Comparison of ENCODE assay signal across 29 cellular contexts in the genomic region with DNA sequence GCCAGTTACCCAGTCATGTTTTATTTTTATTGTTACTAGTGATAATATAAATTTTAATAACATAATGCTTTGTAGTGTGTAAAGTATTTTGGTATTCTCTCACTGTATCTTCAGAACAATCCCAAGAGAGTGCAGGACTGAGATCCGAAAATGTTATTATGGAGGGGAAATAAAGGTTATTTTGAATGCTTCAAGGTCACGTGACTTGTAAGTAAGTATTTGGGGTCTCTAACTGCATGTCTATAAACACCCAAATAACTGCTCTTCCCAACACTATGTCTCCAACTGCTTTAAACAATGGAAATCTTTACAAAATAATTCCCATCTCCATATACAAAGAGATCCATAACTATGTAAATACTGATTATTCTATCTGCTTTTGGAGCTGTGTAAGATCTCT.
"Had no signal": no experiment of that assay in that cellular context is flagged by ENCODE, and none has a peak within 500 bp of the region (broad histone marks: within the 10 kb centered on the region; RNA-seq: fewer than 3 reads in every experiment).

No MANE protein-coding gene starts in this region.

- H3K36me3 Mint-ChIP-seq: stimulated activated effector memory CD8-positive, alpha-beta T cell treated with anti-CD3 and anti-CD28 coated beads, Interleukin-12 subunit alpha, Interleukin-12 subunit beta, amount 100 ng/mL, for 72 hours; stimulated activated memory B cell treated with anti-CD40 and anti-IgM and Interleukin-4, amounts not matched to agents 10 μg/mL and 1 μg/mL and 100 μg/mL, for 72 hours; stimulated activated naive B cell treated with anti-CD40 and anti-IgM and Interleukin-4, amounts not matched to agents 10 μg/mL and 1 μg/mL and 100 μg/mL, for 72 hours; type B pancreatic cell had no signal

- H3K9me3 ChIP-seq: stomach, suprapubic skin, testis, thoracic aorta, thyroid gland, tibial artery, tibial nerve, transverse colon, upper lobe of left lung, upper lobe of right lung, uterus, vagina had no signal

- H3K36me3 ChIP-seq: stomach, suprapubic skin, thoracic aorta, thyroid gland, tibial artery, tibial nerve, transverse colon, upper lobe of left lung, upper lobe of right lung, uterus, vagina had no signal

- H3K9me3 Mint-ChIP-seq: stimulated activated effector memory CD8-positive, alpha-beta T cell treated with anti-CD3 and anti-CD28 coated beads, Interleukin-12 subunit alpha, Interleukin-12 subunit beta, amount 100 ng/mL, for 72 hours; stimulated activated memory B cell treated with anti-CD40 and anti-IgM and Interleukin-4, amounts not matched to agents 10 μg/mL and 1 μg/mL and 100 μg/mL, for 72 hours; stimulated activated naive B cell treated with anti-CD40 and anti-IgM and Interleukin-4, amounts not matched to agents 10 μg/mL and 1 μg/mL and 100 μg/mL, for 72 hours; stimulated activated naive CD8-positive, alpha-beta T cell treated with anti-CD3 and anti-CD28 coated beads, Interleukin-15, amount 100 ng/mL, for 72 hours; stimulated activated naive CD8-positive, alpha-beta T cell treated with anti-CD3 and anti-CD28 coated beads, Interleukin-15, Interleukin-2, amounts not matched to agents 100 ng/mL and 50 ng/mL, for 24 hours; type B pancreatic cell had no signal

- DNase-seq: stimulated activated CD4-positive, alpha-beta T cell treated with anti-CD3 and anti-CD28 coated beads, Interleukin-2, amount 100 ng/mL, for 48 hours; stimulated activated CD4-positive, alpha-beta T cell treated with anti-CD3 and anti-CD28 coated beads, Interleukin-4, amount 100 ng/mL, for 1 hour; stimulated activated CD4-positive, alpha-beta T cell treated with anti-CD3 and anti-CD28 coated beads, Interleukin-4, amount 100 ng/mL, for 24 hours; stimulated activated CD4-positive, alpha-beta T cell treated with anti-CD3 and anti-CD28 coated beads, Interleukin-4, amount 100 ng/mL, for 4 hours; stimulated activated CD8-positive, alpha-beta memory T cell treated with anti-CD3 and anti-CD28 coated beads, Interleukin-4, amount 100 ng/mL, for 48 hours; stimulated activated naive B cell treated with anti-CD40 and anti-IgM and Interleukin-4, amounts not matched to agents 10 μg/mL and 1 μg/mL and 100 μg/mL, for 72 hours; stimulated activated naive CD4-positive, alpha-beta T cell; stimulated activated naive CD4-positive, alpha-beta T cell treated with Interleukin-2 at 50 U/mL for 16 hours; stimulated activated naive CD8-positive, alpha-beta T cell treated with anti-CD3 and anti-CD28 coated beads, Interleukin-15, amount 100 ng/mL, for 72 hours; stimulated activated naive CD8-positive, alpha-beta T cell treated with anti-CD3 and anti-CD28 coated beads, Interleukin-15, Interleukin-2, amounts not matched to agents 100 U/mL and 50 U/mL, for 24 hours; stomach; substantia nigra; testis; thyroid gland; tibial artery; transverse colon; trophoblast cell; upper lobe of left lung; upper lobe of right lung; uterus had no signal

- ATAC-seq: stimulated activated effector memory CD8-positive, alpha-beta T cell treated with anti-CD3 and anti-CD28 coated beads, Interleukin-12 subunit alpha, Interleukin-12 subunit beta, amount 100 ng/mL, for 72 hours; stimulated activated memory B cell treated with anti-CD40 and anti-IgM and Interleukin-4, amounts not matched to agents 10 μg/mL and 1 μg/mL and 100 μg/mL, for 72 hours; stimulated activated naive B cell treated with anti-CD40 and anti-IgM and Interleukin-4, amounts not matched to agents 10 μg/mL and 1 μg/mL and 100 μg/mL, for 72 hours; stimulated activated naive CD8-positive, alpha-beta T cell treated with anti-CD3 and anti-CD28 coated beads, Interleukin-15, amount 100 ng/mL, for 72 hours; stimulated activated naive CD8-positive, alpha-beta T cell treated with anti-CD3 and anti-CD28 coated beads, Interleukin-15, Interleukin-2, amounts not matched to agents 100 U/mL and 50 U/mL, for 24 hours; upper lobe of right lung had no signal

- H3K4me3 ChIP-seq: stomach, suprapubic skin, testis, thoracic aorta, thyroid gland, tibial artery, tibial nerve, transverse colon, upper lobe of left lung, upper lobe of right lung, uterus, vagina had no signal

- H3K4me1 ChIP-seq: testis, tibial artery, transverse colon, upper lobe of left lung, vagina had no signal

- H3K27me3 Mint-ChIP-seq: stimulated activated memory B cell treated with anti-CD40 and anti-IgM and Interleukin-4, amounts not matched to agents 10 μg/mL and 1 μg/mL and 100 μg/mL, for 72 hours; stimulated activated naive B cell treated with anti-CD40 and anti-IgM and Interleukin-4, amounts not matched to agents 10 μg/mL and 1 μg/mL and 100 μg/mL, for 72 hours; stimulated activated naive CD8-positive, alpha-beta T cell treated with anti-CD3 and anti-CD28 coated beads, Interleukin-15, amount 100 ng/mL, for 72 hours; stimulated activated naive CD8-positive, alpha-beta T cell treated with anti-CD3 and anti-CD28 coated beads, Interleukin-15, Interleukin-2, amounts not matched to agents 100 ng/mL and 50 ng/mL, for 24 hours; type B pancreatic cell had no signal

- FAIRE-seq: urothelium cell line had no signal

- H3K27ac Mint-ChIP-seq: stimulated activated effector memory CD8-positive, alpha-beta T cell treated with anti-CD3 and anti-CD28 coated beads, Interleukin-12 subunit alpha, Interleukin-12 subunit beta, amount 100 ng/mL, for 72 hours; stimulated activated memory B cell treated with anti-CD40 and anti-IgM and Interleukin-4, amounts not matched to agents 10 μg/mL and 1 μg/mL and 100 μg/mL, for 72 hours; stimulated activated naive B cell treated with anti-CD40 and anti-IgM and Interleukin-4, amounts not matched to agents 10 μg/mL and 1 μg/mL and 100 μg/mL, for 72 hours; stimulated activated naive CD8-positive, alpha-beta T cell treated with anti-CD3 and anti-CD28 coated beads, Interleukin-15, amount 100 ng/mL, for 72 hours; stimulated activated naive CD8-positive, alpha-beta T cell treated with anti-CD3 and anti-CD28 coated beads, Interleukin-15, Interleukin-2, amounts not matched to agents 100 ng/mL and 50 ng/mL, for 24 hours; type B pancreatic cell had no signal

- H3K4me1 Mint-ChIP-seq: stimulated activated effector memory CD8-positive, alpha-beta T cell treated with anti-CD3 and anti-CD28 coated beads, Interleukin-12 subunit alpha, Interleukin-12 subunit beta, amount 100 ng/mL, for 72 hours; stimulated activated memory B cell treated with anti-CD40 and anti-IgM and Interleukin-4, amounts not matched to agents 10 μg/mL and 1 μg/mL and 100 μg/mL, for 72 hours; stimulated activated naive B cell treated with anti-CD40 and anti-IgM and Interleukin-4, amounts not matched to agents 10 μg/mL and 1 μg/mL and 100 μg/mL, for 72 hours; stimulated activated naive CD8-positive, alpha-beta T cell treated with anti-CD3 and anti-CD28 coated beads, Interleukin-15, amount 100 ng/mL, for 72 hours had no signal

- H3K27ac ChIP-seq: stomach, suprapubic skin, testis, thoracic aorta, thyroid gland, tibial artery, tibial nerve, transverse colon, upper lobe of left lung, upper lobe of right lung, uterus, vagina had no signal

- H3K27me3 ChIP-seq: stomach, suprapubic skin, testis, thyroid gland, tibial artery, tibial nerve, transverse colon, upper lobe of left lung, upper lobe of right lung, uterus, vagina had no signal

- H3K4me3 Mint-ChIP-seq: stimulated activated effector memory CD8-positive, alpha-beta T cell treated with anti-CD3 and anti-CD28 coated beads, Interleukin-12 subunit alpha, Interleukin-12 subunit beta, amount 100 ng/mL, for 72 hours; stimulated activated memory B cell treated with anti-CD40 and anti-IgM and Interleukin-4, amounts not matched to agents 10 μg/mL and 1 μg/mL and 100 μg/mL, for 72 hours; stimulated activated naive B cell treated with anti-CD40 and anti-IgM and Interleukin-4, amounts not matched to agents 10 μg/mL and 1 μg/mL and 100 μg/mL, for 72 hours; stimulated activated naive CD8-positive, alpha-beta T cell treated with anti-CD3 and anti-CD28 coated beads, Interleukin-15, amount 100 ng/mL, for 72 hours; stimulated activated naive CD8-positive, alpha-beta T cell treated with anti-CD3 and anti-CD28 coated beads, Interleukin-15, Interleukin-2, amounts not matched to agents 100 ng/mL and 50 ng/mL, for 24 hours; type B pancreatic cell had no signal
